Comparison of ENCODE assay signal across 33 cellular contexts in the genomic region with DNA sequence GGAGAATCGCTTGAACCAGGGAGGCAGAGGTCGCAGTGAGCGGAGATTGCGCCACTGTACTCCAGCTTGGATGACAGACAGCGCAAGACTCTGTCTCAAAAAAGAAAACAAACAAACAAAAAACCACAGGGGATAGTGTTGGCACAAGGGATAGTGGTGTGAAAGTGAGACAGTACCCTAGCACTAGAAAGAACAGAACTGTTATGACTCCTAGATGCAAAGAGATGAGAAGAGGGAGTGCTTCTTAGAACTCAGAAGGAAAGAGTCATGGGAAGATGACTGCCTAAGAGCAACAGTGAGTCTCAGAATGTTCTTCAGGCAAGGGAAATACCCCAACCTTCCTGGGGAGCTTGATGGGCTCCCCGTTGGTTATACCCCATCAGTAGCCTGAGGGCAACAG.
"Had no signal": no experiment of that assay in that cellular context is flagged by ENCODE, and none has a peak within 500 bp of the region (broad histone marks: within the 10 kb centered on the region; RNA-seq: fewer than 3 reads in every experiment).

No MANE protein-coding gene starts in this region.

- H3K27me3 ChIP-seq: adrenal gland, body of pancreas had no signal

- H3K4me1 ChIP-seq: adrenal gland, body of pancreas had no signal

- H3K27ac Mint-ChIP-seq: activated CD4-positive, alpha-beta memory T cell treated with anti-CD3 and anti-CD28 coated beads for 36 hours; activated CD4-positive, alpha-beta T cell treated with anti-CD3 and anti-CD28 coated beads for 36 hours; activated CD4-positive, alpha-beta T cell treated with anti-CD3 and anti-CD28 coated beads, Interleukin-2, amount 10 ng/mL, durations not matched to agents 24 days and 14 days; activated CD8-positive, alpha-beta memory T cell treated with anti-CD3 and anti-CD28 coated beads, Interleukin-2, amount 10 ng/mL, durations not matched to agents 7 days and 5 days; activated CD8-positive, alpha-beta T cell treated with anti-CD3 and anti-CD28 coated beads, Interleukin-2, amount 10 ng/mL, durations not matched to agents 7 days and 5 days; activated naive CD4-positive, alpha-beta T cell treated with anti-CD3 and anti-CD28 coated beads for 36 hours; activated naive CD4-positive, alpha-beta T cell treated with anti-CD3 and anti-CD28 coated beads, Interleukin-2, amount 50 U/mL, for 24 hours; activated naive CD8-positive, alpha-beta T cell treated with anti-CD3 and anti-CD28 coated beads for 36 hours; activated naive CD8-positive, alpha-beta T cell treated with anti-CD3 and anti-CD28 coated beads, Interleukin-2, amount 50 U/mL, for 24 hours; activated T-helper 1 cell treated with anti-CD3 and anti-CD28 coated beads, Interleukin-12 subunit alpha, Interleukin-12 subunit beta, Interleukin-2, Interleukin-4 antibody, amounts not matched to agents 30 ng/mL and 10 ng/mL and 1 ng/mL, durations not matched to agents 14 hours and 24 hours and 36 hours; activated T-helper 2 cell treated with anti-CD3 and anti-CD28 coated beads, Interferon-gamma antibody, Interleukin-2, Interleukin-4, amounts not matched to agents 10 μg/mL and 5 μg/mL and 100 μg/mL, durations not matched to agents 14 hours and 24 hours and 36 hours; effector memory CD8-positive, alpha-beta T cell had no signal

- H3K9me3 Mint-ChIP-seq: activated CD4-positive, alpha-beta memory T cell treated with anti-CD3 and anti-CD28 coated beads for 36 hours; activated CD4-positive, alpha-beta T cell treated with anti-CD3 and anti-CD28 coated beads, Interleukin-2, amount 10 ng/mL, durations not matched to agents 24 days and 14 days; activated naive CD4-positive, alpha-beta T cell treated with anti-CD3 and anti-CD28 coated beads for 36 hours; activated naive CD4-positive, alpha-beta T cell treated with anti-CD3 and anti-CD28 coated beads, Interleukin-2, amount 50 U/mL, for 24 hours; activated naive CD8-positive, alpha-beta T cell treated with anti-CD3 and anti-CD28 coated beads for 36 hours; activated naive CD8-positive, alpha-beta T cell treated with anti-CD3 and anti-CD28 coated beads, Interleukin-2, amount 50 U/mL, for 24 hours; activated T-helper 1 cell treated with anti-CD3 and anti-CD28 coated beads, Interleukin-12 subunit alpha, Interleukin-12 subunit beta, Interleukin-2, Interleukin-4 antibody, amounts not matched to agents 30 ng/mL and 10 ng/mL and 1 ng/mL, durations not matched to agents 14 hours and 24 hours and 36 hours; activated T-helper 2 cell treated with anti-CD3 and anti-CD28 coated beads, Interferon-gamma antibody, Interleukin-2, Interleukin-4, amounts not matched to agents 10 μg/mL and 5 μg/mL and 100 μg/mL, durations not matched to agents 14 hours and 24 hours and 36 hours; effector memory CD8-positive, alpha-beta T cell had no signal

- FAIRE-seq: colon, endothelial cell of umbilical vein, frontal cortex had no signal

- H3K4me1 Mint-ChIP-seq: activated CD4-positive, alpha-beta T cell treated with anti-CD3 and anti-CD28 coated beads for 36 hours; activated CD4-positive, alpha-beta T cell treated with anti-CD3 and anti-CD28 coated beads, Interleukin-2, amount 10 ng/mL, durations not matched to agents 24 days and 14 days; activated CD8-positive, alpha-beta memory T cell treated with anti-CD3 and anti-CD28 coated beads, Interleukin-2, amount 10 ng/mL, durations not matched to agents 7 days and 5 days; activated naive CD4-positive, alpha-beta T cell treated with anti-CD3 and anti-CD28 coated beads, Interleukin-2, amount 50 U/mL, for 24 hours; activated naive CD8-positive, alpha-beta T cell treated with anti-CD3 and anti-CD28 coated beads for 36 hours; activated naive CD8-positive, alpha-beta T cell treated with anti-CD3 and anti-CD28 coated beads, Interleukin-2, amount 50 U/mL, for 24 hours had no signal

- H3K36me3 Mint-ChIP-seq: activated CD4-positive, alpha-beta memory T cell treated with anti-CD3 and anti-CD28 coated beads for 36 hours; activated CD8-positive, alpha-beta memory T cell treated with anti-CD3 and anti-CD28 coated beads, Interleukin-2, amount 10 ng/mL, durations not matched to agents 7 days and 5 days; activated naive CD4-positive, alpha-beta T cell treated with anti-CD3 and anti-CD28 coated beads, Interleukin-2, amount 50 U/mL, for 24 hours; activated naive CD8-positive, alpha-beta T cell treated with anti-CD3 and anti-CD28 coated beads for 36 hours had no signal

- H3K27me3 Mint-ChIP-seq: activated CD4-positive, alpha-beta T cell treated with anti-CD3 and anti-CD28 coated beads for 36 hours; activated naive CD4-positive, alpha-beta T cell treated with anti-CD3 and anti-CD28 coated beads, Interleukin-2, amount 50 U/mL, for 24 hours; activated naive CD8-positive, alpha-beta T cell treated with anti-CD3 and anti-CD28 coated beads for 36 hours; activated naive CD8-positive, alpha-beta T cell treated with anti-CD3 and anti-CD28 coated beads, Interleukin-2, amount 50 U/mL, for 24 hours had no signal

- H3K4me3 ChIP-seq: adrenal gland, body of pancreas had no signal

- H3K9me3 ChIP-seq: adrenal gland, body of pancreas had no signal

- DNase-seq: activated CD4-positive, alpha-beta memory T cell treated with anti-CD3 and anti-CD28 coated beads for 36 hours; activated CD4-positive, alpha-beta T cell treated with anti-CD3 and anti-CD28 coated beads for 36 hours; activated CD4-positive, alpha-beta T cell treated with anti-CD3 and anti-CD28 coated beads, Interleukin-2, amount 10 ng/mL, durations not matched to agents 24 days and 14 days; activated CD4-positive, CD25-positive, alpha-beta regulatory T cell; activated CD4-positive, CD25-positive, alpha-beta regulatory T cell treated with anti-CD3 and anti-CD28 coated beads, Interleukin-2, amount 50 U/mL, for 72 hours; activated CD8-positive, alpha-beta memory T cell treated with anti-CD3 and anti-CD28 coated beads, Interleukin-2, amount 10 ng/mL, durations not matched to agents 7 days and 5 days; activated CD8-positive, alpha-beta memory T cell treated with anti-CD3 and anti-CD28 coated beads, Interleukin-2, amount 50 U/mL, for 4 hours; activated CD8-positive, alpha-beta T cell treated with anti-CD3 and anti-CD28 coated beads, Interleukin-2, amount 10 ng/mL, durations not matched to agents 7 days and 5 days; activated effector memory CD4-positive, alpha-beta T cell treated with anti-CD3 and anti-CD28 coated beads, Interleukin-2, amount 50 U/mL, for 16 hours; activated naive CD4-positive, alpha-beta T cell treated with anti-CD3 and anti-CD28 coated beads for 36 hours; activated naive CD8-positive, alpha-beta T cell treated with anti-CD3 and anti-CD28 coated beads for 36 hours; activated naive CD8-positive, alpha-beta T cell treated with anti-CD3 and anti-CD28 coated beads, Interleukin-2, amount 50 U/mL, for 24 hours; activated T-cell treated with anti-CD3 and anti-CD28 coated beads, Interleukin-2, amount 50 U/mL, for 1 hour; activated T-cell treated with anti-CD3 and anti-CD28 coated beads, Interleukin-2, amount 50 U/mL, for 48 hours; adrenal gland; amygdala; aorta; body of pancreas; caudate nucleus; cortex of kidney; dermis blood vessel endothelial cell; effector CD4-positive, alpha-beta T cell; effector memory CD8-positive, alpha-beta T cell; foreskin fibroblast; head of caudate nucleus; T-helper 2 cell had no signal

- H3K4me3 Mint-ChIP-seq: activated CD4-positive, alpha-beta memory T cell treated with anti-CD3 and anti-CD28 coated beads for 36 hours; activated CD4-positive, alpha-beta T cell treated with anti-CD3 and anti-CD28 coated beads for 36 hours; activated CD4-positive, alpha-beta T cell treated with anti-CD3 and anti-CD28 coated beads, Interleukin-2, amount 10 ng/mL, durations not matched to agents 24 days and 14 days; activated CD8-positive, alpha-beta memory T cell treated with anti-CD3 and anti-CD28 coated beads, Interleukin-2, amount 10 ng/mL, durations not matched to agents 7 days and 5 days; activated CD8-positive, alpha-beta T cell treated with anti-CD3 and anti-CD28 coated beads, Interleukin-2, amount 10 ng/mL, durations not matched to agents 7 days and 5 days; activated naive CD4-positive, alpha-beta T cell treated with anti-CD3 and anti-CD28 coated beads for 36 hours; activated naive CD4-positive, alpha-beta T cell treated with anti-CD3 and anti-CD28 coated beads, Interleukin-2, amount 50 U/mL, for 24 hours; activated naive CD8-positive, alpha-beta T cell treated with anti-CD3 and anti-CD28 coated beads for 36 hours; activated naive CD8-positive, alpha-beta T cell treated with anti-CD3 and anti-CD28 coated beads, Interleukin-2, amount 50 U/mL, for 24 hours; activated T-helper 1 cell treated with anti-CD3 and anti-CD28 coated beads, Interleukin-12 subunit alpha, Interleukin-12 subunit beta, Interleukin-2, Interleukin-4 antibody, amounts not matched to agents 30 ng/mL and 10 ng/mL and 1 ng/mL, durations not matched to agents 14 hours and 24 hours and 36 hours; effector memory CD8-positive, alpha-beta T cell had no signal

- H3K27ac ChIP-seq: adrenal gland, body of pancreas, epithelial cell of prostate had no signal

- H3K36me3 ChIP-seq: adrenal gland had no signal

- ATAC-seq: activated CD4-positive, alpha-beta T cell treated with anti-CD3 and anti-CD28 coated beads for 36 hours; activated CD8-positive, alpha-beta memory T cell treated with anti-CD3 and anti-CD28 coated beads, Interleukin-2, amount 10 ng/mL, durations not matched to agents 7 days and 5 days; activated CD8-positive, alpha-beta T cell treated with anti-CD3 and anti-CD28 coated beads, Interleukin-2, amount 10 ng/mL, durations not matched to agents 7 days and 5 days; activated naive CD8-positive, alpha-beta T cell treated with anti-CD3 and anti-CD28 coated beads, Interleukin-2, amount 50 U/mL, for 24 hours; body of pancreas; effector memory CD8-positive, alpha-beta T cell had no signal
